ENCODE assay signal across 32 cellular contexts in the genomic region with DNA sequence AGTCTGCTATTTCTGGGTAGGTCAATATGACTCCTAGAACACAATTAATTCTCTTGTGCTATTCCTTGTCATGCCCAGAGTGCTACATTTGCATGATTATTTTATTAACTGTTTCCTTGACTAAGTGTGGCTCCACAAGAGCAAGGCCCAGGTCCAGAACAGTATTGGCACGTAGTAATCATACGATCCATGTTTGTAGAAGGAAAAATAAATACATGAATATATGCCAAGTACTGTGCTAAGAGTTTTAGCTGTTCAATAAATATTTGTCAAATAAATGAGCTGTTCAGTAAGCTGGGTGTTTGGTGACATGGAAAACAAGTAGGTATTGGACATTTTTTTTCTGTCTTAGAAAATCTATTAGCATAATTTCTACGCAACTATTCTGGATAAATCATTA.
"Had no signal": no experiment of that assay in that cellular context is flagged by ENCODE, and none has a peak within 500 bp of the region (broad histone marks: within the 10 kb centered on the region; RNA-seq: fewer than 3 reads in every experiment).

No MANE protein-coding gene starts in this region.

- H3K27me3 Mint-ChIP-seq: T-cell had no signal

- H3K36me3 Mint-ChIP-seq: T-cell had no signal

- H3K4me3 ChIP-seq: MG63, PC-9, SJCRH30, SK-N-MC had no signal

- DNase-seq: Karpas-422, MG63, NCI-H1048, NCI-H1092 treated with DMSO at 0.1 percent for 48 hours, NCI-H1105 treated with DMSO at 0.1 percent for 48 hours, NCI-H1417, NCI-H1436, NCI-H146, NCI-H1694, NCI-H187, NCI-H1930, NCI-H2029 treated with DMSO at 0.1 percent for 48 hours, NCI-H2081 treated with DMSO at 0.1 percent for 48 hours, NCI-H2107, NCI-H2171, NCI-H226, NCI-H446 treated with DMSO at 0.1 percent for 48 hours, NCI-H510A, NCI-H524 treated with DMSO at 0.1 percent for 48 hours, NCI-H526 treated with DMSO at 0.1 percent for 48 hours, NCI-H774, PC-9, SHP77, SIG-M5, SJCRH30, T-cell had no signal

- H3K4me1 Mint-ChIP-seq: T-cell had no signal

- H3K4me3 Mint-ChIP-seq: T-cell had no signal

- H3K4me1 ChIP-seq: SJCRH30 had no signal

- H3K27ac Mint-ChIP-seq: T-cell had no signal

- ATAC-seq: Panc1, Right ventricle myocardium inferior, SK-N-SH treated with all-trans-retinoic acid at 6 μM for 48 hours, T-cell had no signal

- H3K4me2 ChIP-seq: KMS-11, PC-9 had no signal

- H3K27ac ChIP-seq: KMS-11, PC-9, RWPE1, SJCRH30, SK-N-MC had no signal

- H3K36me3 ChIP-seq: SJCRH30 had no signal

- H3K9ac ChIP-seq: KMS-11 had no signal

- H3K27me3 ChIP-seq: MG63, SJCRH30 had no signal
